Comparison of ENCODE assay signal across 1 cellular context in genomic region chr19:53172892-53173291, GRCh38.
A peak's percentile ranks its signal among the peaks of the same experiment; 100 is the strongest.
TF ChIP-seq lines count a peak whose summit lies in the region.

No MANE protein-coding gene starts in this region.

TF ChIP-seq in K562, 482 proteins besides CTCF, POLR2A, EP300 and RAD21:
- no peak for TF ChIP-seq NEUROD1 (IDR thresholded peaks at IDR 0.05; ENCODE audit: borderline replicate concordance, low read depth, low read length, partially characterized antibody)
- TF ChIP-seq NFIC (IDR thresholded peaks at IDR 0.05) = peak; percentile 86
- TF ChIP-seq CEBPB (tag; IDR thresholded peaks at IDR 0.05) = peak; percentile 83
- TF ChIP-seq RBM25 (IDR thresholded peaks at IDR 0.05; ENCODE audit: low read depth, low read length, severe bottlenecking) = no peak
- TF ChIP-seq FOXA3 (CRISPR knock-in tag; conservative IDR thresholded peaks at IDR 0.05 in 1 of 2, IDR thresholded peaks at IDR 0.05 in 1 of 2) = 0 out of 4 replicates have a peak, but pooled peaks of 1 of the 2 experiments have one; percentile 31
